Comparison of ENCODE assay signal across 23 cellular contexts in the genomic region with DNA sequence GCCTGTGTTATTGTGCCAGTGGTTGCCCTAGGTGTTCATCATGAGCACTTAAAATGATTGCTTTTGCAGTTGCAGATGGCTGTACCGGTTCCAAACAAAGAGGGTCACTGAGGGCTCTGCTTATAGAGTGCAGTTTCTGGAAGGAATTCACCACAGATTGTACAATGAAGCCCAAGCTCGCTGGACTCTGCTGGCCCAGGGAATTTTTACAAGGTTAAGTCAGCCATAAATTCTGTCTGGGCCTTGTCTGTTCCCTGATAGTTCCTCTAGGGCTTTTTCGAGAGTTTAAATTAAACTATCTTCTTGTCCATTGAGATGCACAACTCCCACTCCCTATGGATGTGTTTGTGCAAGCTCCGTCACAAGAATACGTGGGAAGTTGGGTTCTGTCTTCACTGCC.
DNase-seq lines count a peak whose midpoint lies in the region; ATAC-seq and TF ChIP-seq lines count a peak whose summit lies in the region.
"Had no signal": no experiment of that assay in that cellular context is flagged by ENCODE, and none has a peak within 500 bp of the region (broad histone marks: within the 10 kb centered on the region; RNA-seq: fewer than 3 reads in every experiment).

No MANE protein-coding gene starts in this region.

- no peaks in the 10 kb centered on the region for H3K36me3 Mint-ChIP-seq in osteocyte (ENCODE audit: unreplicated experiment)
- H3K36me3 Mint-ChIP-seq: activated CD8-positive, alpha-beta memory T cell treated with anti-CD3 and anti-CD28 coated beads, Interleukin-2, amount 10 ng/mL, durations not matched to agents 7 days and 5 days; activated naive CD4-positive, alpha-beta T cell treated with anti-CD3 and anti-CD28 coated beads, Interleukin-2, amount 50 U/mL, for 72 hours; CD8-positive, alpha-beta memory T cell had no signal

- no peaks in the 10 kb centered on the region for H3K9me2 ChIP-seq in hepatocyte (replicated peaks; ENCODE audit: insufficient read depth)

- no peak for TF ChIP-seq EP300 in transverse colon (IDR thresholded peaks at IDR 0.05; ENCODE audit: low read depth)

- H3K4me2 ChIP-seq in hepatocyte = peak overlapping the region; percentile 61

- no peak overlapping the region for H3K4me3 Mint-ChIP-seq in osteocyte (ENCODE audit: unreplicated experiment)
- H3K4me3 Mint-ChIP-seq: activated CD8-positive, alpha-beta memory T cell treated with anti-CD3 and anti-CD28 coated beads, Interleukin-2, amount 10 ng/mL, durations not matched to agents 7 days and 5 days; CD8-positive, alpha-beta memory T cell; type B pancreatic cell had no signal

- intact Hi-C loops in heart right ventricle (cut with DNase I) (no loop called here), left cardiac atrium (cut with DNase I) (no loop called here), transverse colon (cut with DNase I; ENCODE audit: low total_unique reads) (no loop called here)

- H3K9me3 ChIP-seq in heart right ventricle = no peaks in the 10 kb centered on the region
- no peaks in the 10 kb centered on the region for H3K9me3 ChIP-seq in hepatocyte (ENCODE audit: low read depth)
- H3K9me3 ChIP-seq in transverse colon = no peaks in the 10 kb centered on the region
- H3K9me3 ChIP-seq in Peyer's patch = no peaks in the 10 kb centered on the region

- DNase-seq in DMS79 (lab: John Stamatoyannopoulos, UW) = peak; percentile 40
- no peak for DNase-seq in DMS79 treated with DMSO at 0.1 percent for 48 hours (lab: John Stamatoyannopoulos, UW)
- no peak for DNase-seq in heart right ventricle
- no peak for DNase-seq in left cardiac atrium
- no peak for DNase-seq in hepatocyte (ENCODE audit: low spot score)
- no peak for DNase-seq in transverse colon
- DNase-seq in osteocyte (ENCODE audit: extremely low spot score, unreplicated experiment) = no peak
- DNase-seq in Peyer's patch = no peak
- DNase-seq: 8988T; activated CD4-positive, alpha-beta T cell treated with anti-CD3 and anti-CD28 coated beads for 48 hours; activated CD8-positive, alpha-beta memory T cell treated with anti-CD3 and anti-CD28 coated beads, Interleukin-2, amount 10 ng/mL, durations not matched to agents 7 days and 5 days; AML-193; CD8-positive, alpha-beta memory T cell; DND-41; effector memory CD4-positive, alpha-beta T cell; KBM-7; kidney; NK-92 treated with Interleukin-12 subunit alpha and Interleukin-12 subunit beta, amount 100 ng/mL, for 24 hours; stimulated activated CD4-positive, alpha-beta T cell treated with anti-CD3 and anti-CD28 coated beads, Interleukin-4, amount 100 ng/mL, for 4 hours; stimulated activated naive CD8-positive, alpha-beta T cell treated with anti-CD3 and anti-CD28 coated beads, Interleukin-15, Interleukin-2, amounts not matched to agents 100 U/mL and 50 U/mL, for 24 hours; T-helper 2 cell had no signal

- 50 to 51% methylated on average over 5 of the region's 5 CpGs for WGBS in heart right ventricle, 2 donors
- WGBS in hepatocyte (ENCODE audit: low lambda C conversion rate, missing lambda C conversion rate) = 33% methylated on average over 5 of the region's 5 CpGs
- 46 to 80% methylated on average over 1 to 5 of the region's 5 CpGs for WGBS in transverse colon (ENCODE audit: low coverage in 1 of 2), 2 donors

- no peaks in the 10 kb centered on the region for H4K20me1 ChIP-seq in hepatocyte (ENCODE audit: insufficient read depth, poor library complexity, severe bottlenecking)

- H3K4me1 ChIP-seq in heart right ventricle = peaks cover 5 to 42% (median 35%) of the 10 kb centered on the region in 9 donors
- peaks cover 28% of the 10 kb centered on the region for H3K4me1 ChIP-seq in hepatocyte (ENCODE audit: insufficient read depth)
- H3K4me1 ChIP-seq in transverse colon = peaks cover 10 to 25% (median 13%) of the 10 kb centered on the region in 4 donors
- no peaks in the 10 kb centered on the region for H3K4me1 ChIP-seq in Peyer's patch

- H3K4me1 Mint-ChIP-seq in osteocyte (ENCODE audit: unreplicated experiment) = peaks cover 8% of the 10 kb centered on the region
- H3K4me1 Mint-ChIP-seq: activated CD8-positive, alpha-beta memory T cell treated with anti-CD3 and anti-CD28 coated beads, Interleukin-2, amount 10 ng/mL, durations not matched to agents 7 days and 5 days; CD8-positive, alpha-beta memory T cell had no signal

- H3K79me2 ChIP-seq in hepatocyte = no peaks in the 10 kb centered on the region

- H3K36me3 ChIP-seq in heart right ventricle (no peaks in the 10 kb centered on the region), hepatocyte (replicated peaks; ENCODE audit: insufficient read depth, low read depth) (no peaks in the 10 kb centered on the region), transverse colon (no peaks in the 10 kb centered on the region), Peyer's patch (no peaks in the 10 kb centered on the region)

- H3K27ac ChIP-seq in heart right ventricle = peak overlapping the region in 6 of 10 donors; percentile 21 to 46 (median 34)
- peak overlapping the region; percentile 39 for H3K27ac ChIP-seq in hepatocyte
- peak overlapping the region in 3 of 4 donors; percentile 31 to 41 (median 32) for H3K27ac ChIP-seq in transverse colon
- no peak overlapping the region for H3K27ac ChIP-seq in Peyer's patch

- in situ Hi-C loops in transverse colon (cut with MboI; ENCODE audit: low pct_ligation_motif_present in 1 of 4, low pct_unique_long_range_greater_than_20kb in 1 of 4, low sequenced_read_pairs in 3 of 4) = no loop called here

- H3K27ac Mint-ChIP-seq in osteocyte (ENCODE audit: unreplicated experiment) = no peak overlapping the region
- H3K27ac Mint-ChIP-seq: activated CD8-positive, alpha-beta memory T cell treated with anti-CD3 and anti-CD28 coated beads, Interleukin-2, amount 10 ng/mL, durations not matched to agents 7 days and 5 days; activated naive CD4-positive, alpha-beta T cell treated with anti-CD3 and anti-CD28 coated beads, Interleukin-2, amount 50 U/mL, for 72 hours; CD8-positive, alpha-beta memory T cell had no signal

- H3K9me3 Mint-ChIP-seq in osteocyte (ENCODE audit: unreplicated experiment) = no peaks in the 10 kb centered on the region
- H3K9me3 Mint-ChIP-seq: CD8-positive, alpha-beta memory T cell; type B pancreatic cell had no signal

- no peak for TF ChIP-seq CTCF in heart right ventricle (IDR thresholded peaks at IDR 0.05)
- TF ChIP-seq CTCF in hepatocyte (IDR thresholded peaks at IDR 0.05; ENCODE audit: poor library complexity) = no peak
- no peak for TF ChIP-seq CTCF in transverse colon (IDR thresholded peaks at IDR 0.05)
- no peak for TF ChIP-seq CTCF in osteocyte (IDR thresholded peaks at IDR 0.05)
- no peak for TF ChIP-seq CTCF in Peyer's patch (IDR thresholded peaks at IDR 0.05)

- H3K27me3 Mint-ChIP-seq in osteocyte (ENCODE audit: unreplicated experiment) = no peaks in the 10 kb centered on the region
- H3K27me3 Mint-ChIP-seq: activated CD8-positive, alpha-beta memory T cell treated with anti-CD3 and anti-CD28 coated beads, Interleukin-2, amount 10 ng/mL, durations not matched to agents 7 days and 5 days; type B pancreatic cell had no signal

- H3K4me3 ChIP-seq in heart right ventricle (no peak overlapping the region), hepatocyte (no peak overlapping the region), transverse colon (no peak overlapping the region), Peyer's patch (no peak overlapping the region)

- H3K27me3 ChIP-seq in heart right ventricle (no peaks in the 10 kb centered on the region), hepatocyte (no peaks in the 10 kb centered on the region), transverse colon (no peaks in the 10 kb centered on the region), Peyer's patch (no peaks in the 10 kb centered on the region)

- no peak for TF ChIP-seq POLR2A in transverse colon (IDR thresholded peaks at IDR 0.05)
- TF ChIP-seq POLR2A in Peyer's patch (IDR thresholded peaks at IDR 0.05) = no peak

- ATAC-seq in heart right ventricle (no peak), left cardiac atrium (no peak)
- ATAC-seq: activated CD8-positive, alpha-beta memory T cell treated with anti-CD3 and anti-CD28 coated beads, Interleukin-2, amount 10 ng/mL, durations not matched to agents 7 days and 5 days; activated naive CD4-positive, alpha-beta T cell treated with anti-CD3 and anti-CD28 coated beads, Interleukin-2, amount 50 U/mL, for 72 hours; stimulated activated naive CD8-positive, alpha-beta T cell treated with anti-CD3 and anti-CD28 coated beads, Interleukin-15, Interleukin-2, amounts not matched to agents 100 U/mL and 50 U/mL, for 24 hours had no signal

- H2AFZ ChIP-seq in hepatocyte = no peak overlapping the region

Comparison
In these comparisons a context has a peak if more than half of its experiments do, and no peak if none do; other contexts are left out.
1. H3K27ac ChIP-seq: peak in heart right ventricle (6 of 10), hepatocyte (single experiment) and transverse colon (3 of 4); none in Peyer's patch (0 of 4).